In genomic region chr13:35472308-35473008, GRCh38 we compare ENCODE assay signal across 18 cellular contexts. TPM values are rescaled to one million over a fixed set of nuclear protein-coding genes. Genes with fewer than 3 reads are reported as not detected.
DNase-seq lines count a peak whose midpoint lies in the region; ATAC-seq and TF ChIP-seq lines count a peak whose summit lies in the region.
"Had no signal": no experiment of that assay in that cellular context is flagged by ENCODE, and none has a peak within 500 bp of the region (broad histone marks: within the 10 kb centered on the region; RNA-seq: fewer than 3 reads in every experiment).

No MANE protein-coding gene starts in this region.

- H3K9me2 ChIP-seq in DOHH2 (replicated peaks; ENCODE audit: control insufficient read depth, low read length): no peaks in the 10 kb centered on the region

- H3K27me3 Mint-ChIP-seq in osteocyte (ENCODE audit: unreplicated experiment): peaks cover 52% of the 10 kb centered on the region

- ATAC-seq in left lobe of liver: no peak
- ATAC-seq: stimulated activated naive B cell treated with anti-CD40 and anti-IgM and Interleukin-4, amounts not matched to agents 10 μg/mL and 1 μg/mL and 100 μg/mL, for 72 hours; T-helper 17 cell had no signal

- H3K9me3 ChIP-seq in DOHH2 (ENCODE audit: control insufficient read depth, insufficient read depth, low read length) (peaks cover 47% of the 10 kb centered on the region), esophagus muscularis mucosa (no peaks in the 10 kb centered on the region), transverse colon (no peaks in the 10 kb centered on the region)

- peak overlapping the region; percentile 90 for H3K4me2 ChIP-seq in DOHH2 (ENCODE audit: low read length)
- H3K4me2 ChIP-seq: PC-9 had no signal

- peaks cover 10% of the 10 kb centered on the region for H3K36me3 Mint-ChIP-seq in osteocyte (ENCODE audit: unreplicated experiment)

- TF ChIP-seq POLR2A in esophagus muscularis mucosa (IDR thresholded peaks at IDR 0.05; ENCODE audit: low read depth) (no peak), transverse colon (IDR thresholded peaks at IDR 0.05) (no peak)

- peak overlapping the region; percentile 88; the same call in 1 of the 2 replicates for H3K4me3 ChIP-seq in DOHH2 (ENCODE audit: low read length)
- H3K4me3 ChIP-seq in esophagus muscularis mucosa: peak overlapping the region; percentile 13 to 62 (median 37)
- peak overlapping the region in 1 of 4 donors; percentile 4 for H3K4me3 ChIP-seq in transverse colon
- H3K4me3 ChIP-seq: cardiac muscle cell, PC-9 had no signal

- no peaks in the 10 kb centered on the region for H4K20me1 ChIP-seq in DOHH2 (ENCODE audit: control insufficient read depth, insufficient read depth, low read depth, low read length)

- peak overlapping the region; percentile 96 for H3K4me3 Mint-ChIP-seq in osteocyte (ENCODE audit: unreplicated experiment)
- H3K4me3 Mint-ChIP-seq: B cell; stimulated activated naive B cell treated with anti-CD40 and anti-IgM and Interleukin-4, amounts not matched to agents 10 μg/mL and 1 μg/mL and 100 μg/mL, for 72 hours had no signal

- WGBS in esophagus muscularis mucosa: 84% methylated on average over 7 of the region's 7 CpGs
- 68 to 83% methylated on average over 1 to 7 of the region's 7 CpGs for WGBS in transverse colon (ENCODE audit: low coverage in 1 of 2), 2 donors

- H3K36me3 ChIP-seq in DOHH2 (ENCODE audit: control insufficient read depth, low read length): peaks cover 61% of the 10 kb centered on the region
- H3K36me3 ChIP-seq in esophagus muscularis mucosa: no peaks in the 10 kb centered on the region
- H3K36me3 ChIP-seq in transverse colon: no peaks in the 10 kb centered on the region
- H3K36me3 ChIP-seq: cardiac muscle cell had no signal

- H3K27ac ChIP-seq in DOHH2 (ENCODE audit: low read depth, low read length): 0 out of 2 replicates have a peak overlapping the region, but pooled peaks have one; percentile 5
- peak overlapping the region in 1 of 4 donors; percentile 84 for H3K27ac ChIP-seq in esophagus muscularis mucosa (replicated peaks in 1 of 4)
- no peak overlapping the region for H3K27ac ChIP-seq in transverse colon
- H3K27ac ChIP-seq: cardiac muscle cell, PC-9 had no signal

- H3K4me1 ChIP-seq in DOHH2 (ENCODE audit: control insufficient read depth, low read length): peaks cover 32% of the 10 kb centered on the region
- peaks cover 4 to 21% (median 15%) of the 10 kb centered on the region in 4 donors for H3K4me1 ChIP-seq in esophagus muscularis mucosa
- H3K4me1 ChIP-seq in transverse colon: peaks cover 0 to 10% (median 0%) of the 10 kb centered on the region in 4 donors

- H3K9me3 Mint-ChIP-seq in osteocyte (ENCODE audit: unreplicated experiment): no peaks in the 10 kb centered on the region

- peak overlapping the region; percentile 86 for H3K27ac Mint-ChIP-seq in osteocyte (ENCODE audit: unreplicated experiment)
- H3K27ac Mint-ChIP-seq: B cell; progenitor cell of endocrine pancreas; stimulated activated naive B cell treated with anti-CD40 and anti-IgM and Interleukin-4, amounts not matched to agents 10 μg/mL and 1 μg/mL and 100 μg/mL, for 72 hours; T-helper 17 cell had no signal

- H3K27me3 ChIP-seq in DOHH2 (ENCODE audit: control insufficient read depth, low read length): no peaks in the 10 kb centered on the region
- no peaks in the 10 kb centered on the region for H3K27me3 ChIP-seq in esophagus muscularis mucosa
- H3K27me3 ChIP-seq in transverse colon: peaks cover 90% of the 10 kb centered on the region

- peaks cover 44% of the 10 kb centered on the region for H3K79me2 ChIP-seq in DOHH2 (ENCODE audit: control insufficient read depth, low read length)

- in situ Hi-C loops in KBM-7 (cut with MboI; ENCODE audit: low pct_unique_long_range_greater_than_20kb, low sequenced_read_pairs) (no loop called here), transverse colon (cut with MboI; ENCODE audit: low pct_ligation_motif_present in 1 of 4, low pct_unique_long_range_greater_than_20kb in 1 of 4, low sequenced_read_pairs in 3 of 4) (no loop called here)

- no peak for TF ChIP-seq EP300 in esophagus muscularis mucosa (IDR thresholded peaks at IDR 0.05)
- no peak for TF ChIP-seq EP300 in transverse colon (IDR thresholded peaks at IDR 0.05; ENCODE audit: low read depth)

- TF ChIP-seq CTCF in DOHH2 (IDR thresholded peaks at IDR 0.05; ENCODE audit: low read depth, low read length, poor library complexity, severe bottlenecking) (no peak), esophagus muscularis mucosa (IDR thresholded peaks at IDR 0.05) (no peak), osteocyte (IDR thresholded peaks at IDR 0.05) (no peak), transverse colon (IDR thresholded peaks at IDR 0.05) (no peak)

- peaks cover 49% of the 10 kb centered on the region for H3F3A ChIP-seq in DOHH2 (ENCODE audit: control insufficient read depth, insufficient read depth)

- intact Hi-C loops in esophagus muscularis mucosa (cut with DNase I) (no loop called here), transverse colon (cut with DNase I; ENCODE audit: low total_unique reads) (no loop called here)

- DNase-seq in KBM-7 (peak; percentile 21), esophagus muscularis mucosa (ENCODE audit: extremely low spot score) (no peak), osteocyte (ENCODE audit: extremely low spot score, unreplicated experiment) (no peak), transverse colon (no peak), left lobe of liver (ENCODE audit: low spot score) (no peak), anterior cingulate cortex (lab: John Stamatoyannopoulos, UW) (no peak)
- no peak for DNase-seq in stimulated activated CD4-positive, alpha-beta T cell treated with anti-CD3 and anti-CD28 coated beads, Interleukin-4, amount 100 ng/mL, for 24 hours
- DNase-seq: activated CD4-positive, alpha-beta T cell treated with anti-CD3 and anti-CD28 coated beads, Interleukin-2, amount 50 U/mL, for 48 hours; activated gamma-delta T cell; GF-D8; PC-9; stimulated activated CD4-positive, alpha-beta T cell treated with anti-CD3 and anti-CD28 coated beads, Interleukin-4, amount 100 ng/mL, for 1 hour; stimulated activated naive B cell treated with anti-CD40 and anti-IgM and Interleukin-4, amounts not matched to agents 10 μg/mL and 1 μg/mL and 100 μg/mL, for 72 hours; T-helper 17 cell had no signal

- peaks cover 41% of the 10 kb centered on the region for H3K4me1 Mint-ChIP-seq in osteocyte (ENCODE audit: unreplicated experiment)

RNA-seq across cellular contexts. Expression of gene MAB21L1, which starts 4.0 kb away (rescaled TPM):
- total RNA-seq in esophagus muscularis mucosa: 1 to 10 TPM in 2 of 4 donors, under 1 TPM in 2; 0.83 to 2.9 (median 1.5) TPM
- 9.0 TPM in 2 replicates for total RNA-seq in osteocyte
- total RNA-seq in transverse colon: 1 to 10 TPM in 1 of 4 donors, under 1 TPM in 3; 0.48 to 3.7 (median 0.57) TPM
- total RNA-seq in left lobe of liver: not detected
- total RNA-seq: B cell, PC-9, T-helper 17 cell had no signal
